In the genomic region with DNA sequence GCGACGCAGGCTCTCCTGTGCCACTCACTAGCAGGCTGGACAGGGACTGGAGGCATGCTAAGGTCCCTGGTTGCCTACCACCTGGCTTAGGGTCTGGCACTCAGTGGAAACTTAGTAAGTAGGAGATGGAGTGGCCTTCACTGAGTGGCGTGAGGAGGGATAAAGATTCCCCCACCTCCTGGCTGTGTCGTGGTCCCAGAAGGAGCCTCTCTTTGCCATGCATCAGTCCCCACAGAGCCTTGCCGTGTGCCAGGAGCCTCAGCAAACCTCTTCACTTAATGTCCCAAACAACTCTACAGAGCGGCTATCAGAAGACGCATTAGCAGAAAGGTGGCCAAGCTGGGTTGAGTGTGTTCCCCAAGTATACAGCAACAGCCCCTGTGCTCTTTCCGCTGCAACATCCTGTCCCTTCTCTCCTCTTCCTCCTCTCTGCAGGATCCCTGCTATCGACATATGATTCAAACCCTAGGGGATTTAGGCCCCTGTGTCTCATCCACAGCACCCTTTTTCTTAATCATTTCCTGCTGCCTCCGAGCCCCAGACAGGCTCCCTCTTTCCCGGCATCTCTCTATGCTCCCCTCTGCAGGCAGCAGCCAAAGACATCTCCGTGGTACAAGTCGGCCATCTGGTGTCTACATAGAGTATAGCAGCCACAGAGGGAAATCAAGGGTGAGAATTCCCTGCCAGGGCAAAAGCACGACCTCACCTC, we compare ENCODE assay signal across 8 cellular contexts.
DNase-seq lines count a peak whose midpoint lies in the region; ATAC-seq and TF ChIP-seq lines count a peak whose summit lies in the region.

No MANE protein-coding gene starts in this region.

- no peaks in the 10 kb centered on the region for H3K4me1 Mint-ChIP-seq in activated T-helper 1 cell treated with anti-CD3 and anti-CD28 coated beads, Interleukin-12 subunit alpha, Interleukin-12 subunit beta, Interleukin-2, Interleukin-4 antibody, amounts not matched to agents 30 ng/mL and 10 ng/mL and 1 ng/mL, durations not matched to agents 14 hours and 24 hours and 36 hours (ENCODE audit: low read depth)
- H3K4me1 Mint-ChIP-seq in glutamatergic neuron (ENCODE audit: low read depth, unreplicated experiment) (no peaks in the 10 kb centered on the region), T-cell (peaks cover 3 to 4% (median 3%) of the 10 kb centered on the region in 3 donors)

- H3K9me3 ChIP-seq in BE2C (no peaks in the 10 kb centered on the region), prostate gland (no peaks in the 10 kb centered on the region)

- POLR2A ChIA-PET in T-cell (lab: Charles Lee): no interaction called here

- H3K36me3 ChIP-seq in BE2C (no peaks in the 10 kb centered on the region), prostate gland (no peaks in the 10 kb centered on the region)

- intact Hi-C loops in activated T-helper 1 cell treated with anti-CD3 and anti-CD28 coated beads, Interleukin-12 subunit alpha, Interleukin-12 subunit beta, Interleukin-2, Interleukin-4 antibody, amounts not matched to agents 30 ng/mL and 10 ng/mL and 1 ng/mL, durations not matched to agents 14 hours and 24 hours and 36 hours (cut with micrococcal nuclease): loop anchor here (1.0 kb wide), 1 partner anchor 114 kb away; no protein-coding TSS in a partner anchor
- intact Hi-C loops in prostate gland (cut with DNase I): no loop called here

- whole genome bisulfite sequencing in prostate gland: 36% methylated on average over 14 of the region's 14 CpGs

- peak; percentile 52 for DNase-seq in BE2C
- DNase-seq in NCI-H460 (ENCODE audit: extremely low read depth, low read depth): peak; percentile 54
- DNase-seq in activated T-helper 1 cell treated with anti-CD3 and anti-CD28 coated beads, Interleukin-12 subunit alpha, Interleukin-12 subunit beta, Interleukin-2, Interleukin-4 antibody, amounts not matched to agents 30 ng/mL and 10 ng/mL and 1 ng/mL, durations not matched to agents 14 hours and 24 hours and 36 hours (ENCODE audit: low spot score): peak; percentile 5
- peak; percentile 71 for DNase-seq in glutamatergic neuron
- DNase-seq in prostate gland (ENCODE audit: low spot score): peak; percentile 50
- no peak for DNase-seq in T-cell

- H3K4me1 ChIP-seq in BE2C (no peaks in the 10 kb centered on the region), prostate gland (replicated peaks) (no peaks in the 10 kb centered on the region)

- CTCF ChIA-PET in T-cell (lab: Charles Lee): no interaction called here

- TF ChIP-seq POLR2A in prostate gland (IDR thresholded peaks at IDR 0.05): no peak

- TF ChIP-seq CTCF in BE2C (IDR thresholded peaks at IDR 0.05; ENCODE audit: low read depth, low read length): peak; percentile 70
- TF ChIP-seq CTCF in glutamatergic neuron (IDR thresholded peaks at IDR 0.05; ENCODE audit: partially characterized antibody, unreplicated experiment): peak; percentile 75
- peak; percentile 17 to 86 (median 70) for TF ChIP-seq CTCF in prostate gland (IDR thresholded peaks at IDR 0.05)

- no peaks in the 10 kb centered on the region for H3K36me3 Mint-ChIP-seq in activated T-helper 1 cell treated with anti-CD3 and anti-CD28 coated beads, Interleukin-12 subunit alpha, Interleukin-12 subunit beta, Interleukin-2, Interleukin-4 antibody, amounts not matched to agents 30 ng/mL and 10 ng/mL and 1 ng/mL, durations not matched to agents 14 hours and 24 hours and 36 hours (ENCODE audit: low read depth)
- H3K36me3 Mint-ChIP-seq in glutamatergic neuron (ENCODE audit: unreplicated experiment) (no peaks in the 10 kb centered on the region), T-cell (no peaks in the 10 kb centered on the region)

- no peak overlapping the region for H3K4me3 Mint-ChIP-seq in activated T-helper 1 cell treated with anti-CD3 and anti-CD28 coated beads, Interleukin-12 subunit alpha, Interleukin-12 subunit beta, Interleukin-2, Interleukin-4 antibody, amounts not matched to agents 30 ng/mL and 10 ng/mL and 1 ng/mL, durations not matched to agents 14 hours and 24 hours and 36 hours
- no peak overlapping the region for H3K4me3 Mint-ChIP-seq in glutamatergic neuron (ENCODE audit: unreplicated experiment)
- H3K4me3 Mint-ChIP-seq in T-cell: no peak overlapping the region

- ATAC-seq in GM21786 (IDR thresholded peaks at IDR 0.05; ENCODE audit: unreplicated experiment) (peak; percentile 52), HG03354 (IDR thresholded peaks at IDR 0.05; ENCODE audit: poor library complexity, severe bottlenecking, unreplicated experiment) (no peak), T-cell (replicated peaks in 1 of 4) (no peak)

- no peaks in the 10 kb centered on the region for H3K9me3 Mint-ChIP-seq in activated T-helper 1 cell treated with anti-CD3 and anti-CD28 coated beads, Interleukin-12 subunit alpha, Interleukin-12 subunit beta, Interleukin-2, Interleukin-4 antibody, amounts not matched to agents 30 ng/mL and 10 ng/mL and 1 ng/mL, durations not matched to agents 14 hours and 24 hours and 36 hours
- H3K9me3 Mint-ChIP-seq in glutamatergic neuron (ENCODE audit: unreplicated experiment) (no peaks in the 10 kb centered on the region), T-cell (peaks cover 0 to 3% (median under 1%) of the 10 kb centered on the region in 3 donors)

- H3K27me3 ChIP-seq in BE2C (no peaks in the 10 kb centered on the region), prostate gland (replicated peaks; ENCODE audit: insufficient read depth) (peaks cover 11% of the 10 kb centered on the region)

- no peak overlapping the region for H3K27ac ChIP-seq in prostate gland

- no peak overlapping the region for H3K27ac Mint-ChIP-seq in activated T-helper 1 cell treated with anti-CD3 and anti-CD28 coated beads, Interleukin-12 subunit alpha, Interleukin-12 subunit beta, Interleukin-2, Interleukin-4 antibody, amounts not matched to agents 30 ng/mL and 10 ng/mL and 1 ng/mL, durations not matched to agents 14 hours and 24 hours and 36 hours
- H3K27ac Mint-ChIP-seq in glutamatergic neuron (ENCODE audit: unreplicated experiment) (no peak overlapping the region), T-cell (no peak overlapping the region)

- H3K4me3 ChIP-seq in BE2C (ENCODE audit: low read depth, low read length): no peak overlapping the region
- H3K4me3 ChIP-seq in prostate gland: no peak overlapping the region

- H3K27me3 Mint-ChIP-seq in activated T-helper 1 cell treated with anti-CD3 and anti-CD28 coated beads, Interleukin-12 subunit alpha, Interleukin-12 subunit beta, Interleukin-2, Interleukin-4 antibody, amounts not matched to agents 30 ng/mL and 10 ng/mL and 1 ng/mL, durations not matched to agents 14 hours and 24 hours and 36 hours (ENCODE audit: insufficient read depth): peaks cover 3% of the 10 kb centered on the region
- peaks cover 8% of the 10 kb centered on the region for H3K27me3 Mint-ChIP-seq in glutamatergic neuron (ENCODE audit: unreplicated experiment)
- H3K27me3 Mint-ChIP-seq in T-cell: peaks cover 21 to 26% of the 10 kb centered on the region in 2 donors

Comparison
In these comparisons a context has a peak if more than half of its experiments do, and no peak if none do; other contexts are left out.
1. DNase-seq: peak in BE2C (single experiment), NCI-H460 (single experiment), activated T-helper 1 cell treated with anti-CD3 and anti-CD28 coated beads, Interleukin-12 subunit alpha, Interleukin-12 subunit beta, Interleukin-2, Interleukin-4 antibody, amounts not matched to agents 30 ng/mL and 10 ng/mL and 1 ng/mL, durations not matched to agents 14 hours and 24 hours and 36 hours (single experiment), glutamatergic neuron (single experiment) and prostate gland (single experiment); none in T-cell (0 of 34).
2. Peak in every context shown above with its lines, with median percentiles within 50 percentile points of each other: CTCF ChIP-seq.